14 cellular contexts compared by ENCODE assay signal in genomic region chr2:201698588-201699226, GRCh38. TPM values are rescaled to one million over a fixed set of nuclear protein-coding genes. Genes with fewer than 3 reads are reported as not detected.
DNase-seq lines count a peak whose midpoint lies in the region; ATAC-seq, FAIRE-seq and TF ChIP-seq lines count a peak whose summit lies in the region.
"Had no signal": no experiment of that assay in that cellular context is flagged by ENCODE, and none has a peak within 500 bp of the region (broad histone marks: within the 10 kb centered on the region; RNA-seq: fewer than 3 reads in every experiment).

Gene MPP4 (minus strand): TSS chr2:201698644. CDS start chr2:201693954, 4,690 bp downstream.

- H3K4me1 Mint-ChIP-seq in nephron progenitor cell = peaks cover 37% of the 10 kb centered on the region
- H3K4me1 Mint-ChIP-seq in CD4-positive, alpha-beta T cell (ENCODE audit: low read depth) = no peaks in the 10 kb centered on the region

- no peak within 1 kb of the TSS for H4K8ac ChIP-seq in H1 (ENCODE audit: extremely low read depth, insufficient read depth, low read length)

- no peaks in the 10 kb centered on the region for H3K9me3 ChIP-seq in PC-9 (ENCODE audit: insufficient read depth, low read depth)
- no peaks in the 10 kb centered on the region for H3K9me3 ChIP-seq in H1 (ENCODE audit: insufficient read depth in 2 of 2, low read depth in 1 of 2, low read length in 1 of 2)
- H3K9me3 ChIP-seq in CD4-positive, alpha-beta T cell (ENCODE audit: control insufficient read depth, low read length) = no peaks in the 10 kb centered on the region
- H3K9me3 ChIP-seq: transverse colon had no signal

- no peak within 1 kb of the TSS for H3K56ac ChIP-seq in H1 (replicated peaks; ENCODE audit: insufficient read length, low read depth, low read length)

- no peak within 1 kb of the TSS for H3K4ac ChIP-seq in H1 (replicated peaks; ENCODE audit: insufficient read length, low read depth, low read length)

- TF ChIP-seq CTCF in PC-9 (conservative IDR thresholded peaks at IDR 0.05) = no peak
- TF ChIP-seq CTCF in H1 (IDR thresholded peaks at IDR 0.05; ENCODE audit: control extremely low read depth in 1 of 3, insufficient read depth in 1 of 3, low read depth in 1 of 3, low read length in 3 of 3) = no peak
- no peak for TF ChIP-seq CTCF in nephron progenitor cell (IDR thresholded peaks at IDR 0.05)
- no peak for TF ChIP-seq CTCF in CD4-positive, alpha-beta T cell (IDR thresholded peaks at IDR 0.05)

- BruUV-seq in PC-9 (replicated peaks; lab: Mats Ljungman, UMichigan) = no TSS peak

- H3K27me3 Mint-ChIP-seq in nephron progenitor cell (ENCODE audit: low read depth, poor library complexity) = peaks cover 3% of the 10 kb centered on the region
- no peaks in the 10 kb centered on the region for H3K27me3 Mint-ChIP-seq in CD4-positive, alpha-beta T cell

- no peak within 1 kb of the TSS for H3K23ac ChIP-seq in H1 (ENCODE audit: insufficient read length)

- no peak within 1 kb of the TSS for H4K5ac ChIP-seq in H1 (ENCODE audit: insufficient read length, low read depth, low read length)

- 86% methylated on average over 3 of the region's 3 CpGs; no CpG with 5 or more reads in 1 of the 2 experiments for WGBS in H1 (ENCODE audit: extremely low coverage in 1 of 2, insufficient coverage in 1 of 2, insufficient read length in 1 of 2, insufficient replicate concordance in 2 of 2, low coverage in 1 of 2, low lambda C conversion rate in 2 of 2, missing lambda C conversion rate in 1 of 2), 2 experiments

- intact Hi-C loops in PC-9 (cut with micrococcal nuclease; ENCODE audit: unreplicated experiment) = no loop called here
- intact Hi-C loops in CD4-positive, alpha-beta T cell (cut with DNase I, micrococcal nuclease) = no loop called here

- H3K4me1 ChIP-seq in PC-9 (replicated peaks; ENCODE audit: insufficient read depth) (peaks cover 35% of the 10 kb centered on the region), H1 (replicated peaks in 1 of 4; ENCODE audit: control insufficient read depth in 3 of 4, insufficient read depth in 4 of 4, low read length in 3 of 4) (peaks cover 0 to 20% (median 9%) of the 10 kb centered on the region in 4 experiments)
- H3K4me1 ChIP-seq: transverse colon had no signal

- H3K27me3 ChIP-seq in PC-9 (ENCODE audit: insufficient read depth, low read depth) (no peaks in the 10 kb centered on the region), H1 (replicated peaks in 1 of 4; ENCODE audit: control insufficient read depth in 3 of 4, extremely low read depth in 1 of 4, insufficient read depth in 3 of 4, low read length in 3 of 4) (no peaks in the 10 kb centered on the region)
- no peaks in the 10 kb centered on the region for H3K27me3 ChIP-seq in CD4-positive, alpha-beta T cell (ENCODE audit: control insufficient read depth, insufficient read depth, low read length)
- H3K27me3 ChIP-seq: transverse colon had no signal

- no peak for ATAC-seq in CD4-positive, alpha-beta T cell (ENCODE audit: poor library complexity)

- no peaks in the 10 kb centered on the region for H4K20me1 ChIP-seq in PC-9 (ENCODE audit: insufficient read depth)
- H4K20me1 ChIP-seq in H1 (replicated peaks in 1 of 2; ENCODE audit: control insufficient read depth in 1 of 2, insufficient read depth in 2 of 2, low read length in 2 of 2) = no peaks in the 10 kb centered on the region

- POLR2A ChIA-PET in PC-9 (lab: Charles Lee; ENCODE audit: unreplicated experiment) (no interaction called here), H1 (lab: Charles Lee; ENCODE audit: partially characterized antibody) (no interaction called here)
- POLR2A ChIA-PET in CD4-positive, alpha-beta T cell (lab: Charles Lee) = no interaction called here

- no peak within 1 kb of the TSS for H3K14ac ChIP-seq in H1 (ENCODE audit: insufficient read length)

- H2BK12ac ChIP-seq in H1 (ENCODE audit: low read depth, low read length) = no peak within 1 kb of the TSS

- H3K27ac Mint-ChIP-seq in nephron progenitor cell = peak within 1 kb of the TSS; percentile 27
- H3K27ac Mint-ChIP-seq in CD4-positive, alpha-beta T cell = no peak within 1 kb of the TSS
- H3K27ac Mint-ChIP-seq: activated T-helper 2 cell treated with anti-CD3 and anti-CD28 coated beads, Interferon-gamma antibody, Interleukin-2, Interleukin-4, amounts not matched to agents 10 μg/mL and 5 μg/mL and 100 μg/mL, durations not matched to agents 14 hours and 24 hours and 36 hours had no signal

- no peak within 1 kb of the TSS for H2BK15ac ChIP-seq in H1 (ENCODE audit: low read length)

- H3K23me2 ChIP-seq in H1 (ENCODE audit: low read depth, low read length) = no peaks in the 10 kb centered on the region

- H3K36me3 ChIP-seq in PC-9 (ENCODE audit: low read depth) (0 out of 2 replicates have a peak, but pooled peaks cover 7% of the 10 kb centered on the region), H1 (ENCODE audit: control insufficient read depth in 2 of 4, insufficient read depth in 4 of 4, low read length in 3 of 4) (peaks cover 0 to 9% (median 0%) of the 10 kb centered on the region in 4 experiments; a peak in 1 of 8 replicates)

- no peak within 1 kb of the TSS for H2BK5ac ChIP-seq in H1 (ENCODE audit: low read depth, low read length)

- no peaks in the 10 kb centered on the region for H3K79me1 ChIP-seq in H1 (ENCODE audit: low read depth, low read length)

- TF ChIP-seq RAD21 in H1 (IDR thresholded peaks at IDR 0.05 in 1 of 2, conservative IDR thresholded peaks at IDR 0.05 in 1 of 2; ENCODE audit: low read depth in 2 of 2, low read length in 2 of 2) = no peak

- no peak for TF ChIP-seq EP300 in H1 (IDR thresholded peaks at IDR 0.05; ENCODE audit: borderline replicate concordance in 1 of 2, low read depth in 2 of 2, low read length in 2 of 2)

- no peak for FAIRE-seq in H1 (lab: Jason Lieb, UNC)
- FAIRE-seq: islet of Langerhans had no signal

- no peak within 1 kb of the TSS for H3K9ac ChIP-seq in H1 (replicated peaks in 1 of 4; ENCODE audit: extremely low read depth in 1 of 4, low read depth in 3 of 4, low read length in 3 of 4)

- peak within 1 kb of the TSS; percentile 46 for H3K27ac ChIP-seq in PC-9
- H3K27ac ChIP-seq in H1 (ENCODE audit: low read depth, low read length) = 0 out of 2 replicates have a peak within 1 kb of the TSS, but pooled peaks have one; percentile 25
- no peak within 1 kb of the TSS for H3K27ac ChIP-seq in CD4-positive, alpha-beta T cell (ENCODE audit: low read depth, low read length)
- H3K27ac ChIP-seq: transverse colon had no signal

- H2AFZ ChIP-seq in PC-9 (no peak within 1 kb of the TSS), H1 (ENCODE audit: low read length) (no peak within 1 kb of the TSS)

- no peaks in the 10 kb centered on the region for H3K9me2 ChIP-seq in PC-9 (ENCODE audit: insufficient read depth)

- no peak within 1 kb of the TSS for H4K91ac ChIP-seq in H1 (replicated peaks; ENCODE audit: insufficient read length, low read length)

- CTCF ChIA-PET in PC-9 (lab: Charles Lee) = no interaction called here
- CTCF ChIA-PET in H1 (lab: Charles Lee; ENCODE audit: partially characterized antibody) = interaction anchor here (1.2 to 2.1 kb wide), 2 partner anchors 11 to 19 kb away, joined by 5 to 9 read pairs; no protein-coding TSS in a partner anchor
- CTCF ChIA-PET in CD4-positive, alpha-beta T cell (lab: Charles Lee) = no interaction called here

- no peak for TF ChIP-seq POLR2A in H1 (IDR thresholded peaks at IDR 0.05; ENCODE audit: control extremely low read depth in 1 of 2, low read depth in 2 of 2, low read length in 2 of 2)

- H3K4me3 ChIP-seq in PC-9 (no peak within 1 kb of the TSS), H1 (ENCODE audit: extremely low read depth in 1 of 4, insufficient read depth in 2 of 4, low read depth in 3 of 4, low read length in 4 of 4) (no peak within 1 kb of the TSS; a peak in 1 of 8 replicates)
- H3K4me3 ChIP-seq: transverse colon had no signal

- no peak within 1 kb of the TSS for H3K4me3 Mint-ChIP-seq in nephron progenitor cell
- H3K4me3 Mint-ChIP-seq in CD4-positive, alpha-beta T cell = no peak within 1 kb of the TSS

- no peak within 1 kb of the TSS for H2BK120ac ChIP-seq in H1 (replicated peaks; ENCODE audit: low read depth, low read length)

- H3K79me2 ChIP-seq in PC-9 (ENCODE audit: low read depth) (no peaks in the 10 kb centered on the region), H1 (ENCODE audit: control insufficient read depth in 1 of 2, insufficient read depth in 2 of 2, low read length in 2 of 2) (no peaks in the 10 kb centered on the region)

- H3K18ac ChIP-seq in H1 (ENCODE audit: extremely low read depth, low read length) = no peak within 1 kb of the TSS

- no peak within 1 kb of the TSS for H2BK20ac ChIP-seq in H1 (ENCODE audit: low read length)

- H3K4me2 ChIP-seq in PC-9 (peak within 1 kb of the TSS; percentile 31), H1 (ENCODE audit: insufficient read depth in 1 of 2, low read depth in 2 of 2, low read length in 2 of 2) (no peak within 1 kb of the TSS)

- H3K36me3 Mint-ChIP-seq in nephron progenitor cell (ENCODE audit: low read depth) = peaks cover 20% of the 10 kb centered on the region
- peaks cover 30% of the 10 kb centered on the region for H3K36me3 Mint-ChIP-seq in CD4-positive, alpha-beta T cell (ENCODE audit: low read depth)

- no peak within 1 kb of the TSS for H2AK5ac ChIP-seq in H1 (ENCODE audit: low read depth, low read length)

- peaks cover 20% of the 10 kb centered on the region; the same call in 1 of the 2 replicates for H3F3A ChIP-seq in PC-9 (ENCODE audit: insufficient read depth, low read depth)

- H3K9me3 Mint-ChIP-seq in nephron progenitor cell = no peaks in the 10 kb centered on the region
- H3K9me3 Mint-ChIP-seq in CD4-positive, alpha-beta T cell = no peaks in the 10 kb centered on the region
- H3K9me3 Mint-ChIP-seq: activated T-helper 2 cell treated with anti-CD3 and anti-CD28 coated beads, Interferon-gamma antibody, Interleukin-2, Interleukin-4, amounts not matched to agents 10 μg/mL and 5 μg/mL and 100 μg/mL, durations not matched to agents 14 hours and 24 hours and 36 hours had no signal

- DNase-seq in EL = peak; percentile 77
- peak in 1 of 2 experiments; percentile 54 for DNase-seq in PC-9
- DNase-seq in H1 (ENCODE audit: low read depth in 1 of 2, low spot score in 2 of 2) = no peak
- no peak for DNase-seq in nephron progenitor cell
- DNase-seq in CD4-positive, alpha-beta T cell = no peak
- DNase-seq in activated CD4-positive, alpha-beta T cell treated with anti-CD3 and anti-CD28 coated beads, Interleukin-2, amount 50 U/mL, for 1 hour = no peak
- DNase-seq in 8988T = no peak
- DNase-seq in NCI-H146 treated with DMSO at 0.1 percent for 48 hours (lab: John Stamatoyannopoulos, UW; ENCODE audit: unreplicated experiment) = no peak
- DNase-seq: DMS79 treated with DMSO at 0.1 percent for 48 hours, NCI-H748 treated with DMSO at 0.1 percent for 48 hours, occipital lobe, transverse colon had no signal

RNA-seq across cellular contexts. Expression of gene MPP4, which starts in this region (rescaled TPM):
- not detected in 2 replicates for total RNA-seq in PC-9 (2021)
- total RNA-seq in H1 (2021; fragmentation: NEBNext Ultra II Directional; extraction: Animal tissue kit (Norgen Biotek cat#: 25700)) = 0.15 TPM in 1 of 2 replicates, not detected in the other
- polyA plus RNA-seq in H1 (2011; rRNA removed) = not detected in 2 replicates
- polyA plus RNA-seq in H1 (2011; cell fraction: cytosol; rRNA removed) = not detected
- not detected for polyA plus RNA-seq in H1 (2011; cell fraction: nucleus; rRNA removed)
- polyA plus RNA-seq in H1 (2012, experiment 1 of 2) = not detected in 4 replicates
- polyA plus RNA-seq in H1 (2012, experiment 2 of 2) = not detected
- not detected for polyA plus RNA-seq in H1 (2013, experiment 1 of 2)
- polyA plus RNA-seq in H1 (2013, experiment 2 of 2) = 0.02 TPM
- 0.10 and 0.16 TPM in 2 replicates for polyA minus RNA-seq in H1 (2011; rRNA and poly(A)+ RNA removed)
- not detected for polyA minus RNA-seq in H1 (2011; cell fraction: cytosol; rRNA and poly(A)+ RNA removed)
- not detected for polyA minus RNA-seq in H1 (2011; cell fraction: nucleus; rRNA and poly(A)+ RNA removed)
- not detected for total RNA-seq in CD4-positive, alpha-beta T cell
- total RNA-seq: activated T-helper 2 cell treated with anti-CD3 and anti-CD28 coated beads, Interferon-gamma antibody, Interleukin-2, Interleukin-4, amounts not matched to agents 10 μg/mL and 5 μg/mL and 100 μg/mL, durations not matched to agents 14 hours and 24 hours and 36 hours; transverse colon had no signal
